Comparison of ENCODE assay signal across 25 cellular contexts in genomic region chr11:31492320-31492913, GRCh38. TPM values are rescaled to one million over a fixed set of nuclear protein-coding genes. Genes with fewer than 3 reads are reported as not detected.
A peak's percentile ranks its signal among the peaks of the same experiment; 100 is the strongest.
DNase-seq lines count a peak whose midpoint lies in the region; FAIRE-seq and TF ChIP-seq lines count a peak whose summit lies in the region.
"Had no signal": no experiment of that assay in that cellular context is flagged by ENCODE, and none has a peak within 500 bp of the region (broad histone marks: within the 10 kb centered on the region; RNA-seq: fewer than 3 reads in every experiment).

No MANE protein-coding gene starts in this region.

- POLR2A ChIA-PET in GM10248 (lab: Yijun Ruan, JAX): no interaction called here

- no peaks in the 10 kb centered on the region for H3K36me3 ChIP-seq in uterus

- TF ChIP-seq POLR2A in GM12892 (IDR thresholded peaks at IDR 0.05; ENCODE audit: low read depth, low read length) (no peak), uterus (IDR thresholded peaks at IDR 0.05) (no peak)

- CTCF ChIA-PET in GM10248 (lab: Yijun Ruan, JAX): interaction anchor here (1.2 to 1.5 kb wide), 6 partner anchors 15 to 466 kb away, joined by 3 to 6 read pairs (median 4); no protein-coding TSS in a partner anchor

- H3K36me3 Mint-ChIP-seq in nephron progenitor cell (ENCODE audit: low read depth): peaks cover 79% of the 10 kb centered on the region

- no peaks in the 10 kb centered on the region for H3K27me3 ChIP-seq in uterus

- peaks cover 35% of the 10 kb centered on the region for H3K9me3 Mint-ChIP-seq in nephron progenitor cell
- H3K9me3 Mint-ChIP-seq: CD8-positive, alpha-beta memory T cell had no signal

- no peaks in the 10 kb centered on the region for H3K9me3 ChIP-seq in uterus
- H3K9me3 ChIP-seq: left ventricle myocardium inferior had no signal

- intact Hi-C loops in uterus (cut with DNase I; ENCODE audit: low total_unique reads): no loop called here

- no peak overlapping the region for H3K4me3 Mint-ChIP-seq in nephron progenitor cell
- H3K4me3 Mint-ChIP-seq: H9 had no signal

- TF ChIP-seq CTCF in choroid plexus epithelial cell (conservative IDR thresholded peaks at IDR 0.05; ENCODE audit: low read depth, low read length) (no peak), nephron progenitor cell (IDR thresholded peaks at IDR 0.05) (no peak), uterus (IDR thresholded peaks at IDR 0.05) (no peak), GM10248 (IDR thresholded peaks at IDR 0.05; ENCODE audit: control extremely low read depth, extremely low read depth, low read depth, missing control alignments) (no peak), D721Med (IDR thresholded peaks at IDR 0.05; ENCODE audit: insufficient read depth, missing control alignments) (no peak)

- no peak for DNase-seq in GM12892 (ENCODE audit: insufficient read length)
- DNase-seq in M059J (ENCODE audit: low read depth): peak; percentile 46
- DNase-seq in choroid plexus epithelial cell (ENCODE audit: low read depth): peak; percentile 87
- no peak for DNase-seq in nephron progenitor cell
- DNase-seq in uterus: no peak
- DNase-seq in NOMO-1 treated with DMSO at 0.1 percent for 48 hours (lab: John Stamatoyannopoulos, UW; ENCODE audit: unreplicated experiment): no peak
- DNase-seq in GM10248 (ENCODE audit: extremely low spot score): no peak
- DNase-seq in D721Med (ENCODE audit: insufficient read length, low spot score): no peak
- DNase-seq: activated CD4-positive, alpha-beta T cell treated with anti-CD3 and anti-CD28 coated beads, Interleukin-2, amount 50 U/mL, for 4 hours; activated naive CD4-positive, alpha-beta T cell; AML-193; CD8-positive, alpha-beta memory T cell; dermis blood vessel endothelial cell; DMS79 treated with DMSO at 0.1 percent for 48 hours; H9; Karpas-422; left ventricle myocardium inferior; NCI-H1092 treated with DMSO at 0.1 percent for 48 hours; NCI-H2081 treated with DMSO at 0.1 percent for 48 hours; NCI-H524; RPMI8226; WERI-Rb-1 had no signal

- H3K4me1 ChIP-seq in uterus: no peaks in the 10 kb centered on the region

- no peaks in the 10 kb centered on the region for H3K27me3 Mint-ChIP-seq in nephron progenitor cell (ENCODE audit: low read depth, poor library complexity)
- H3K27me3 Mint-ChIP-seq: CD8-positive, alpha-beta memory T cell had no signal

- peak overlapping the region; percentile 1 for H3K27ac Mint-ChIP-seq in nephron progenitor cell

- H3K4me3 ChIP-seq in choroid plexus epithelial cell (ENCODE audit: low read depth, low read length): no peak overlapping the region
- H3K4me3 ChIP-seq in uterus: no peak overlapping the region
- H3K4me3 ChIP-seq: left ventricle myocardium inferior, SK-N-MC had no signal

- H3K27ac ChIP-seq in uterus: no peak overlapping the region
- H3K27ac ChIP-seq: left ventricle myocardium inferior, SK-N-MC, WERI-Rb-1 had no signal

- H3K4me1 Mint-ChIP-seq in nephron progenitor cell: no peaks in the 10 kb centered on the region

- peak; percentile 9 for FAIRE-seq in GM12892 (lab: Jason Lieb, UNC)
- no peak for FAIRE-seq in D721Med (lab: Jason Lieb, UNC)
- FAIRE-seq: bronchial epithelial cell, endothelial cell of umbilical vein had no signal

RNA-seq across cellular contexts. Expression of gene IMMP1L, which starts 17.0 kb away (rescaled TPM):
- polyA plus RNA-seq in GM12892 (2012; ENCODE audit: missing spikeins): 33.5 TPM
- 42.7 and 49.3 TPM in 2 replicates for total RNA-seq in M059J (2014; rRNA removed; shearing (Covaris generic))
- 10 to 100 TPM in 3 of 4 donors, 1 to 10 TPM in 1; 2.6 to 32.2 (median 19.8) TPM for total RNA-seq in uterus

RNA-seq across cellular contexts. Expression of gene ELP4, which starts 17.1 kb away (rescaled TPM):
- polyA plus RNA-seq in GM12892 (2012; ENCODE audit: missing spikeins): 15.3 TPM
- 60.0 and 93.0 TPM in 2 replicates for total RNA-seq in M059J (2014; rRNA removed; shearing (Covaris generic))
- total RNA-seq in uterus: 10 to 100 TPM; 18.4 to 51.2 (median 21.2) TPM

Comparison
In these comparisons a context has a peak if more than half of its experiments do, and no peak if none do; other contexts are left out.
1. DNase-seq: peak in M059J (single experiment) and choroid plexus epithelial cell (single experiment); none in GM12892 (single experiment), nephron progenitor cell (single experiment), uterus (0 of 2), NOMO-1 treated with DMSO at 0.1 percent for 48 hours (single experiment), GM10248 (single experiment) and D721Med (single experiment).